8 cellular contexts compared by ENCODE assay signal in the genomic region with DNA sequence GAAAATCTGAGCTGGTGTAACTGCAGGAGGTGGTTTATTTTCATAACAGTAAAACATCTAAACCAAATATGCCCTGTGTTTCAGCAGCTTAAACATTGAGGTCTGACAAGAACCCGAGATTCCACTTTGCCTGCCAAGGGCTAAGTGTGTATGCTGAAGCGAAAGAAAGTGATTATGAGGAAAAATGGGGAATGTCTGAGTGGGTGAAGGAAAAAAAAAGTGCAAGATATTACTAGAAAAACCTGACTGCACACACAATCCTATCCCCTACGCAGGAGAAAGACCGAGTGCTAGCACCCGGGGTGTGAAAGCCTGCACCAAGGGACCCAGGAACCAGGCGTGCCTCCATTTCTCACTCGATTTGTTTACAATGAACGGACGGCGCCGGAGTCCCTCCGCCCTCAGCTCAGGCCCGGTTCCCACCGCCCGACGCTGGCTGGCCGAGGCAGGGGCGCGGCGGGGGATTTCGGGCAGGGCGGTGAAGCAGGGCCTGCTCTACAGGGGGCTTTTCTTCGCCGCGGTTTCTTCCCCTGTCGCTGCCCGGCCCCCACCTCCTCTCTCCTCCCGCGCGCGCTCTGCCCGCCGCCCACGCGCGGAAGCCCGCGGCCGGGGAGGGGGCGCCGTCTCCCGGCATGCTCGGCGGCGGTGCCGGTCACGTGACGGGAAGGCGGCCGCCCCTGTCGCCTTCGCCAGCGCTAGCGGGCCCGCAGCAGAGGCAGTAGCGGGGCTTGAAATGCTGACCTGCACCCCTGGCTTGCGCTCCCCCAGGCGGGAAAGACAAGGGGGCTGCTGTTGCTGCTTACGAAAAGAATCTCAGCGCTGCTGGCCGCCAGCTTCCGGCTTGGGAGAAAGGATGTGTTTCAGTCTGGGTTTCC. TPM values are rescaled to one million over a fixed set of nuclear protein-coding genes. Genes with fewer than 3 reads are reported as not detected.
A peak's percentile ranks its signal among the peaks of the same experiment; 100 is the strongest.
DNase-seq lines count a peak whose midpoint lies in the region; ATAC-seq and TF ChIP-seq lines count a peak whose summit lies in the region.

No MANE protein-coding gene starts in this region.

- peaks cover 83% of the 10 kb centered on the region for H3K4me1 Mint-ChIP-seq in activated naive CD4-positive, alpha-beta T cell treated with anti-CD3 and anti-CD28 coated beads, Interleukin-2, amount 50 U/mL, for 24 hours
- H3K4me1 Mint-ChIP-seq in osteocyte (ENCODE audit: unreplicated experiment) = peaks cover 35% of the 10 kb centered on the region

- H3K36me3 ChIP-seq in HUES64 (ENCODE audit: insufficient read depth, low read length) (no peaks in the 10 kb centered on the region), SK-N-MC (ENCODE audit: insufficient read depth, low read length) (no peaks in the 10 kb centered on the region), tibial artery (peaks cover 0 to 5% (median 0%) of the 10 kb centered on the region in 3 donors)

- intact Hi-C loops in Right ventricle myocardium inferior (cut with DNase I) (loop anchor here (2.0 kb wide), 1 partner anchor 32 kb away; no protein-coding TSS in a partner anchor), tibial artery (cut with DNase I; ENCODE audit: low total_unique reads) (no loop called here)

- no peaks in the 10 kb centered on the region for H3K9me3 Mint-ChIP-seq in activated naive CD4-positive, alpha-beta T cell treated with anti-CD3 and anti-CD28 coated beads, Interleukin-2, amount 50 U/mL, for 24 hours
- no peaks in the 10 kb centered on the region for H3K9me3 Mint-ChIP-seq in osteocyte (ENCODE audit: unreplicated experiment)

- 3% methylated on average over 62 of the region's 62 CpGs for WGBS in HUES64

- peak overlapping the region; percentile 96 for H3K27ac Mint-ChIP-seq in activated naive CD4-positive, alpha-beta T cell treated with anti-CD3 and anti-CD28 coated beads, Interleukin-2, amount 50 U/mL, for 24 hours
- peak overlapping the region; percentile 98 for H3K27ac Mint-ChIP-seq in osteocyte (ENCODE audit: unreplicated experiment)

- H3K9ac ChIP-seq in HUES64 (ENCODE audit: low read depth, low read length) = peak overlapping the region; percentile 74
- H3K9ac ChIP-seq in SK-N-MC (ENCODE audit: insufficient read length) = peak overlapping the region; percentile 95

- H3K27ac ChIP-seq in HUES64 (ENCODE audit: low read depth, low read length) (peak overlapping the region; percentile 78), SK-N-MC (peak overlapping the region; percentile 59), tibial artery (peak overlapping the region; percentile 95 to 99)

- H3K27me3 Mint-ChIP-seq in activated naive CD4-positive, alpha-beta T cell treated with anti-CD3 and anti-CD28 coated beads, Interleukin-2, amount 50 U/mL, for 24 hours = no peaks in the 10 kb centered on the region
- H3K27me3 Mint-ChIP-seq in osteocyte (ENCODE audit: unreplicated experiment) = no peaks in the 10 kb centered on the region

- ATAC-seq in GM21423 (IDR thresholded peaks at IDR 0.05; ENCODE audit: unreplicated experiment) = peak; percentile 88
- ATAC-seq in Right ventricle myocardium inferior = peak; percentile 93

- DNase-seq in DMS114 treated with DMSO at 0.1 percent for 48 hours (lab: John Stamatoyannopoulos, UW; ENCODE audit: unreplicated experiment) (peak; percentile 24), SK-N-MC (ENCODE audit: low read depth, low spot score) (no peak), Right ventricle myocardium inferior (ENCODE audit: missing footprints) (peak; percentile 91), osteocyte (ENCODE audit: extremely low spot score, unreplicated experiment) (peak; percentile 92), tibial artery (peak; percentile 67 to 85)

- H3K27me3 ChIP-seq in HUES64 (ENCODE audit: insufficient read depth, low read length) (no peaks in the 10 kb centered on the region), tibial artery (no peaks in the 10 kb centered on the region)

- H3K9me3 ChIP-seq in HUES64 (ENCODE audit: insufficient read depth, low read depth, low read length) (no peaks in the 10 kb centered on the region), SK-N-MC (ENCODE audit: low read depth, low read length) (no peaks in the 10 kb centered on the region), tibial artery (no peaks in the 10 kb centered on the region)

- TF ChIP-seq CTCF in osteocyte (IDR thresholded peaks at IDR 0.05) (no peak), tibial artery (IDR thresholded peaks at IDR 0.05) (no peak)

- H3K4me3 ChIP-seq in HUES64 (ENCODE audit: low read length) = peak overlapping the region; percentile 54
- peak overlapping the region; percentile 90 for H3K4me3 ChIP-seq in SK-N-MC
- H3K4me3 ChIP-seq in tibial artery = peak overlapping the region; percentile 64 to 90

- H3K4me3 Mint-ChIP-seq in activated naive CD4-positive, alpha-beta T cell treated with anti-CD3 and anti-CD28 coated beads, Interleukin-2, amount 50 U/mL, for 24 hours = peak overlapping the region; percentile 84
- H3K4me3 Mint-ChIP-seq in osteocyte (ENCODE audit: unreplicated experiment) = peak overlapping the region; percentile 78

- peaks cover 15% of the 10 kb centered on the region for H3K4me1 ChIP-seq in HUES64 (ENCODE audit: insufficient read depth, low read length)
- peaks cover 0 to 18% (median 10%) of the 10 kb centered on the region in 4 donors for H3K4me1 ChIP-seq in tibial artery

- peaks cover 17% of the 10 kb centered on the region for H3K36me3 Mint-ChIP-seq in activated naive CD4-positive, alpha-beta T cell treated with anti-CD3 and anti-CD28 coated beads, Interleukin-2, amount 50 U/mL, for 24 hours
- H3K36me3 Mint-ChIP-seq in osteocyte (ENCODE audit: unreplicated experiment) = peaks cover 8% of the 10 kb centered on the region

RNA-seq across cellular contexts. Expression of a gene that starts 35.9 kb away (rescaled TPM):
- 7.0 TPM for polyA plus RNA-seq in HUES64 (2013, experiment 1 of 2)
- 8.5 TPM for polyA plus RNA-seq in HUES64 (2013, experiment 2 of 2)
- total RNA-seq in Right ventricle myocardium inferior = 24.8 TPM
- total RNA-seq in osteocyte = 28.3 and 30.0 TPM in 2 replicates
